In genomic region chr6:143901885-143902708, GRCh38 we compare ENCODE assay signal across 9 cellular contexts. TPM values are rescaled to one million over a fixed set of nuclear protein-coding genes. Genes with fewer than 3 reads are reported as not detected.
DNase-seq lines count a peak whose midpoint lies in the region; ATAC-seq lines count a peak whose summit lies in the region.
"Had no signal": no experiment of that assay in that cellular context is flagged by ENCODE, and none has a peak within 500 bp of the region (broad histone marks: within the 10 kb centered on the region; RNA-seq: fewer than 3 reads in every experiment).

No MANE protein-coding gene starts in this region.

- ATAC-seq in GM19467 (IDR thresholded peaks at IDR 0.05; ENCODE audit: unreplicated experiment) (peak; percentile 93), HG03442 (IDR thresholded peaks at IDR 0.05; ENCODE audit: unreplicated experiment) (peak; percentile 94)

- no peaks in the 10 kb centered on the region for H3K4me1 ChIP-seq in HAP-1

- no peak overlapping the region for H3K27ac Mint-ChIP-seq in immature natural killer cell
- H3K27ac Mint-ChIP-seq: memory B cell had no signal

- no peak overlapping the region for H3K4me3 ChIP-seq in HAP-1

- H3K9me3 Mint-ChIP-seq in immature natural killer cell: no peaks in the 10 kb centered on the region
- H3K9me3 Mint-ChIP-seq: memory B cell had no signal

- no peaks in the 10 kb centered on the region for H3K4me1 Mint-ChIP-seq in immature natural killer cell
- H3K4me1 Mint-ChIP-seq: memory B cell had no signal

- H3K36me3 ChIP-seq in HAP-1 (replicated peaks): no peaks in the 10 kb centered on the region

- no peaks in the 10 kb centered on the region for H3K9me3 ChIP-seq in HAP-1

- H3K27me3 ChIP-seq in HAP-1 (ENCODE audit: low read depth): no peaks in the 10 kb centered on the region

- DNase-seq in EH (ENCODE audit: low read depth) (peak; percentile 3), inferior parietal cortex (ENCODE audit: extremely low spot score) (peak; percentile 7), HAP-1 (ENCODE audit: low spot score in 2 of 2) (no peak), immature natural killer cell (no peak), SW480 (ENCODE audit: low spot score) (no peak), glomerular visceral epithelial cell (ENCODE audit: extremely low spot score) (no peak)

- peaks cover 0 to 2% (median 0%) of the 10 kb centered on the region in 3 donors for H3K27me3 Mint-ChIP-seq in immature natural killer cell (ENCODE audit: low read depth in 3 of 3)
- H3K27me3 Mint-ChIP-seq: memory B cell had no signal

- peaks cover 0 to 18% (median 7%) of the 10 kb centered on the region in 3 donors for H3K36me3 Mint-ChIP-seq in immature natural killer cell

- in situ Hi-C loops in HAP-1 (cut with MboI; ENCODE audit: low sequenced_read_pairs): no loop called here

- H3K4me3 Mint-ChIP-seq in immature natural killer cell: no peak overlapping the region
- H3K4me3 Mint-ChIP-seq: memory B cell had no signal

RNA-seq across cellular contexts. Expression of gene ZC2HC1B, which starts 37.8 kb away (rescaled TPM):
- polyA plus RNA-seq in immature natural killer cell: not detected

RNA-seq across cellular contexts. Expression of gene LTV1, which starts 59.0 kb away (rescaled TPM):
- polyA plus RNA-seq in immature natural killer cell: 10 to 100 TPM in 2 of 3 donors, 1 to 10 TPM in 1; 8.1 to 23.0 (median 11.2) TPM

Comparison
In these comparisons a context has a peak if more than half of its experiments do, and no peak if none do; other contexts are left out.
1. DNase-seq: peak in EH (single experiment) and inferior parietal cortex (single experiment); none in HAP-1 (0 of 2), immature natural killer cell (0 of 3), SW480 (single experiment) and glomerular visceral epithelial cell (single experiment).